Comparison of ENCODE assay signal across 20 cellular contexts in the genomic region with DNA sequence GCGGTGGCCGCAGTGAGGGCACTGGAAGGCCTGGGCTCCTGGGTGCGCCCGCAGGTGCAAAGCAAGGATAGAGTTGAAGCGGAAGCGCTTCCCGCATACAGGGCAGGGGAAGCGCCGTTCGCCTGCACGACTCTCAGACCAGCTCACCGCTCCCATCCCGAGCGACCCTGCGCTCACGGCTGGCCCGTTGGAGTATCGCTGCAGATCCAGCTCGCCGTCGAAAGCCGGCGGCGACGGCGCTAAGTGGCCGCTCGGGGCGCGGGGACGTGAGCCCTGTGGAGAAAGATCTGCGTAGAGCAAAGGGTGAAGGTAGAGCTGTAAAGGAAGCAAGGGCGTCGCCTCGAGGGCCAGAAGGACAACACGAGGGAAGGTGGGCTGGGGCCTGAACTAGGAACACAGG. TPM values are rescaled to one million over a fixed set of nuclear protein-coding genes. Genes with fewer than 3 reads are reported as not detected.
DNase-seq lines count a peak whose midpoint lies in the region; ATAC-seq, FAIRE-seq and TF ChIP-seq lines count a peak whose summit lies in the region.
"Had no signal": no experiment of that assay in that cellular context is flagged by ENCODE, and none has a peak within 500 bp of the region (broad histone marks: within the 10 kb centered on the region; RNA-seq: fewer than 3 reads in every experiment).

No MANE protein-coding gene starts in this region.

- no peak for FAIRE-seq in GM19239 (lab: Jason Lieb, UNC)
- FAIRE-seq: endometrium, K562 had no signal

- peaks cover 0 to 26% of the 10 kb centered on the region in 2 donors for H3K36me3 ChIP-seq in vagina

- peak overlapping the region; percentile 31 for H3K27ac ChIP-seq in vagina
- H3K27ac ChIP-seq: brain microvascular endothelial cell had no signal

- H3K27me3 Mint-ChIP-seq in brain (peaks cover 6% of the 10 kb centered on the region), mesothelial cell of epicardium (ENCODE audit: low read depth) (no peaks in the 10 kb centered on the region)
- H3K27me3 Mint-ChIP-seq: activated B cell treated with CpG ODN at 0.5 μM for 24 hours had no signal

- no peak for ATAC-seq in left ventricle myocardium superior

- peaks cover 0 to 11% (median 0%) of the 10 kb centered on the region in 5 experiments for H3K9me3 Mint-ChIP-seq in brain
- no peaks in the 10 kb centered on the region for H3K9me3 Mint-ChIP-seq in mesothelial cell of epicardium
- H3K9me3 Mint-ChIP-seq: activated B cell treated with CpG ODN at 0.5 μM for 24 hours had no signal

- H3K36me3 Mint-ChIP-seq in brain (peaks cover 43% of the 10 kb centered on the region), mesothelial cell of epicardium (peaks cover 20% of the 10 kb centered on the region)

- no peaks in the 10 kb centered on the region for H3K9me3 ChIP-seq in vagina
- H3K9me3 ChIP-seq: Caco-2, spleen, transverse colon had no signal

- no peaks in the 10 kb centered on the region for H3K27me3 ChIP-seq in vagina
- H3K27me3 ChIP-seq: brain microvascular endothelial cell, transverse colon had no signal

- intact Hi-C loops in left ventricle myocardium superior (cut with micrococcal nuclease) (no loop called here), cardiac septum (cut with DNase I) (loop anchor here (2.0 to 5.0 kb wide), 3 partner anchors 14 to 76 kb away; a partner anchor contains a TSS), vagina (cut with DNase I) (loop anchor here (5.0 kb wide), 1 partner anchor 76 kb away; no protein-coding TSS in a partner anchor)

- peaks cover 75% of the 10 kb centered on the region for H3K4me1 Mint-ChIP-seq in brain
- H3K4me1 Mint-ChIP-seq in mesothelial cell of epicardium, result peaks cover 44% of the 10 kb centered on the region

- H3K4me1 ChIP-seq in vagina, result peaks cover 26% of the 10 kb centered on the region
- H3K4me1 ChIP-seq: Caco-2 had no signal

- H3K4me3 Mint-ChIP-seq in brain (peak overlapping the region; percentile 75 to 94 (median 87)), mesothelial cell of epicardium (no peak overlapping the region)
- H3K4me3 Mint-ChIP-seq: activated B cell treated with CpG ODN at 0.5 μM for 24 hours had no signal

- DNase-seq in left ventricle myocardium superior (peak; percentile 37), cardiac septum (ENCODE audit: low spot score) (no peak), mesothelial cell of epicardium (ENCODE audit: low spot score in 2 of 2, unreplicated experiment in 2 of 2) (no peak), vagina (ENCODE audit: extremely low spot score in 2 of 2) (no peak), GM19239 (ENCODE audit: insufficient read length, low spot score) (no peak), NOMO-1 (lab: John Stamatoyannopoulos, UW; ENCODE audit: unreplicated experiment in 2 of 2) (no peak)
- DNase-seq in activated naive CD4-positive, alpha-beta T cell (lab: John Stamatoyannopoulos, UW), result no peak
- DNase-seq: cortex of kidney had no signal

- TF ChIP-seq CTCF in brain (conservative IDR thresholded peaks at IDR 0.05) (no peak), mesothelial cell of epicardium (IDR thresholded peaks at IDR 0.05; ENCODE audit: unreplicated experiment) (no peak), vagina (IDR thresholded peaks at IDR 0.05) (no peak)

- H3K4me3 ChIP-seq in vagina, result no peak overlapping the region
- H3K4me3 ChIP-seq: K562, transverse colon had no signal

- no peak for TF ChIP-seq POLR2A in vagina (IDR thresholded peaks at IDR 0.05)

- H3K27ac Mint-ChIP-seq in brain, result peak overlapping the region; percentile 87 to 99 (median 94)
- peak overlapping the region; percentile 50 for H3K27ac Mint-ChIP-seq in mesothelial cell of epicardium
- H3K27ac Mint-ChIP-seq: activated B cell treated with CpG ODN at 0.5 μM for 24 hours had no signal

RNA-seq across cellular contexts. Expression of a gene that starts 5.4 kb away (rescaled TPM):
- total RNA-seq in left ventricle myocardium superior (57.0 TPM), cardiac septum (51.1 TPM), mesothelial cell of epicardium (73.3 to 79.3 TPM (median 75.2 TPM) in 3 replicates), vagina (69.2 TPM)
- polyA plus RNA-seq in brain (ENCODE audit: insufficient read depth, low read depth, low replicate concordance), result 49.4 TPM

RNA-seq across cellular contexts. Expression of a gene that starts 7.8 kb away (rescaled TPM):
- total RNA-seq in left ventricle myocardium superior (0.20 TPM), cardiac septum (0.48 TPM), mesothelial cell of epicardium (1.3 to 1.9 TPM (median 1.6 TPM) in 3 replicates), vagina (not detected)
- polyA plus RNA-seq in brain (ENCODE audit: insufficient read depth, low read depth, low replicate concordance), result 0.29 TPM
- total RNA-seq: activated B cell treated with CpG ODN at 0.5 μM for 24 hours, Daoy had no signal

RNA-seq across cellular contexts. Expression of a gene that starts 22.9 kb away (rescaled TPM):
- total RNA-seq in left ventricle myocardium superior, result 23.1 TPM
- total RNA-seq in cardiac septum, result 26.3 TPM
- polyA plus RNA-seq in brain (ENCODE audit: insufficient read depth, low read depth, low replicate concordance), result 21.3 TPM
- total RNA-seq in mesothelial cell of epicardium, result 83.2 to 96.2 TPM (median 83.5 TPM) in 3 replicates
- 36.3 TPM for total RNA-seq in vagina

RNA-seq across cellular contexts. Expression of a gene that starts 35.4 kb away (rescaled TPM):
- not detected for total RNA-seq in left ventricle myocardium superior
- total RNA-seq in cardiac septum, result not detected
- polyA plus RNA-seq in brain (ENCODE audit: insufficient read depth, low read depth, low replicate concordance), result not detected
- not detected in 3 replicates for total RNA-seq in mesothelial cell of epicardium
- total RNA-seq in vagina, result not detected
- total RNA-seq: activated B cell treated with CpG ODN at 0.5 μM for 24 hours, Caco-2, Daoy, H4, K562, left cardiac atrium, renal cortical epithelial cell, spleen, transverse colon had no signal
- polyA plus RNA-seq: K562, spleen had no signal

RNA-seq across cellular contexts. Expression of a gene that starts 50.9 kb away (rescaled TPM):
- total RNA-seq in left ventricle myocardium superior, result not detected
- not detected for total RNA-seq in cardiac septum
- not detected for polyA plus RNA-seq in brain (ENCODE audit: insufficient read depth, low read depth, low replicate concordance)
- total RNA-seq in mesothelial cell of epicardium, result 0.29 to 0.66 TPM (median 0.34 TPM) in 3 replicates
- 18.2 TPM for total RNA-seq in vagina
- total RNA-seq: activated B cell treated with CpG ODN at 0.5 μM for 24 hours, Caco-2, Daoy, H4, K562, left cardiac atrium, renal cortical epithelial cell, spleen had no signal
- polyA plus RNA-seq: K562, spleen had no signal
